Comparison of ENCODE assay signal across 18 cellular contexts in the genomic region with DNA sequence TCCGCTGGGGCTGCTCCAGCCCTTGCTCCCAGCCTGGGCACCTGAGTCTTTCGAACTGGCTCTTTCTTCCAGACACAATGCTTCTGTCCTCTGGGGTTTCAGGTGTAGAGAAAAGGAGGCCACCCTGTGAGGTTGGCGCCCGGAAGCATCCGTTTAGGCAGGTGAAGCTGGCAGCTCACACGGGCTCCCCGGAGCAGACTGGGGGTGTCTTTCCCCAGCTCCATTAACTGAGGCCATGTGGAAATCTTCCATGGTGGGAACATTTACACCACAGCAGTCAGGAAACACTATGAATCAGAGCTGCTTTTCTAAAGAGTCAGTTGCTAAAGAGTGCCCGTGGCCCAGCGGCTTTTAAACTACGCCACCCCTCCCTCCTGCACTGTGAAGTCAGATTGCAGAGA. TPM values are rescaled to one million over a fixed set of nuclear protein-coding genes. Genes with fewer than 3 reads are reported as not detected.
DNase-seq lines count a peak whose midpoint lies in the region; ATAC-seq and TF ChIP-seq lines count a peak whose summit lies in the region.
"Had no signal": no experiment of that assay in that cellular context is flagged by ENCODE, and none has a peak within 500 bp of the region (broad histone marks: within the 10 kb centered on the region; RNA-seq: fewer than 3 reads in every experiment).

No MANE protein-coding gene starts in this region.

- no peaks in the 10 kb centered on the region for H3K36me3 ChIP-seq in left ventricle myocardium inferior
- H3K36me3 ChIP-seq in right atrium auricular region = no peaks in the 10 kb centered on the region
- H3K36me3 ChIP-seq in brain microvascular endothelial cell (replicated peaks) = no peaks in the 10 kb centered on the region
- H3K36me3 ChIP-seq in lower lobe of right lung = no peaks in the 10 kb centered on the region
- H3K36me3 ChIP-seq: MG63 had no signal

- H3K27ac ChIP-seq in left ventricle myocardium inferior (replicated peaks) = no peak overlapping the region
- no peak overlapping the region for H3K27ac ChIP-seq in right atrium auricular region
- H3K27ac ChIP-seq in brain microvascular endothelial cell = no peak overlapping the region
- H3K27ac ChIP-seq in lower lobe of right lung = no peak overlapping the region
- H3K27ac ChIP-seq: KMS-11 had no signal

- TF ChIP-seq CTCF in left ventricle myocardium inferior (IDR thresholded peaks at IDR 0.05; ENCODE audit: borderline replicate concordance) = no peak
- no peak for TF ChIP-seq CTCF in right atrium auricular region (IDR thresholded peaks at IDR 0.05)
- no peak for TF ChIP-seq CTCF in brain microvascular endothelial cell (IDR thresholded peaks at IDR 0.05; ENCODE audit: low read depth, low read length, missing control alignments)
- no peak for TF ChIP-seq CTCF in lower lobe of right lung (IDR thresholded peaks at IDR 0.05)

- in situ Hi-C loops in brain microvascular endothelial cell (cut with HindIII; ENCODE audit: low pct_ligation_motif_present, low sequenced_read_pairs) = no loop called here

- H3K27me3 ChIP-seq in left ventricle myocardium inferior (ENCODE audit: low read depth) (no peaks in the 10 kb centered on the region), right atrium auricular region (no peaks in the 10 kb centered on the region), brain microvascular endothelial cell (replicated peaks) (no peaks in the 10 kb centered on the region), lower lobe of right lung (ENCODE audit: low read depth) (no peaks in the 10 kb centered on the region)
- H3K27me3 ChIP-seq: MG63 had no signal

- DNase-seq in left ventricle myocardium inferior (peak; percentile 3), right atrium auricular region (ENCODE audit: low spot score) (no peak), brain microvascular endothelial cell (peak; percentile 65), lower lobe of right lung (peak; percentile 32), NOMO-1 treated with dmso at 0.1 percent for 144 hours (lab: John Stamatoyannopoulos, UW; ENCODE audit: unreplicated experiment) (no peak)
- no peak for DNase-seq in stimulated activated CD4-positive, alpha-beta T cell treated with anti-CD3 and anti-CD28 coated beads, Interleukin-2, amount 100 ng/mL, for 48 hours
- DNase-seq: CD4-positive, CD25-positive, alpha-beta regulatory T cell; DMS79; GOT3; MG63; NCI-H1417; NCI-H1930; NCI-H524 had no signal

- ATAC-seq in lower lobe of right lung = no peak
- no peak for ATAC-seq in HG02973 (IDR thresholded peaks at IDR 0.05; ENCODE audit: unreplicated experiment)
- ATAC-seq in GM21515 (IDR thresholded peaks at IDR 0.05; ENCODE audit: unreplicated experiment) = no peak
- ATAC-seq: GM12878, HepG2 had no signal

- H3K4me3 ChIP-seq in left ventricle myocardium inferior = no peak overlapping the region
- no peak overlapping the region for H3K4me3 ChIP-seq in right atrium auricular region
- H3K4me3 ChIP-seq in brain microvascular endothelial cell (ENCODE audit: low read depth, low read length) = no peak overlapping the region
- no peak overlapping the region for H3K4me3 ChIP-seq in lower lobe of right lung
- H3K4me3 ChIP-seq: GM12878, MG63 had no signal

- peaks cover 8% of the 10 kb centered on the region for H3K4me1 ChIP-seq in left ventricle myocardium inferior
- H3K4me1 ChIP-seq in right atrium auricular region = peaks cover 0 to 12% of the 10 kb centered on the region in 2 donors
- H3K4me1 ChIP-seq in lower lobe of right lung = peaks cover 43% of the 10 kb centered on the region

- H3K9me3 ChIP-seq in left ventricle myocardium inferior (replicated peaks) (no peaks in the 10 kb centered on the region), right atrium auricular region (no peaks in the 10 kb centered on the region), lower lobe of right lung (no peaks in the 10 kb centered on the region)
- H3K9me3 ChIP-seq: MG63 had no signal

- intact Hi-C loops in left ventricle myocardium inferior (cut with micrococcal nuclease) (no loop called here), lower lobe of right lung (cut with DNase I) (no loop called here)

RNA-seq across cellular contexts. Expression of a gene that starts 29.2 kb away (rescaled TPM):
- total RNA-seq in left ventricle myocardium inferior (130 TPM), right atrium auricular region (100 to 1,000 TPM; 133 to 177 TPM), lower lobe of right lung (35.4 TPM)

Comparison
In these comparisons a context has a peak if more than half of its experiments do, and no peak if none do; other contexts are left out.
1. DNase-seq: peak in left ventricle myocardium inferior (single experiment), brain microvascular endothelial cell (single experiment) and lower lobe of right lung (single experiment); none in right atrium auricular region (single experiment), NOMO-1 treated with dmso at 0.1 percent for 144 hours (single experiment) and stimulated activated CD4-positive, alpha-beta T cell treated with anti-CD3 and anti-CD28 coated beads, Interleukin-2, amount 100 ng/mL, for 48 hours (0 of 2).